ENCODE assay signal across 1 cellular context in genomic region chr11:23288001-23288783, GRCh38.
TF ChIP-seq lines count a peak whose summit lies in the region.

No MANE protein-coding gene starts in this region.

TF ChIP-seq in SK-N-SH, 30 proteins besides CTCF, POLR2A, EP300 and RAD21 (continued from another document):
- TF ChIP-seq TEAD4 (IDR thresholded peaks at IDR 0.05; ENCODE audit: borderline replicate concordance, insufficient read depth) (no peak), SIN3A (IDR thresholded peaks at IDR 0.05; ENCODE audit: borderline replicate concordance, low read depth, low read length) (no peak), FOSL2 (IDR thresholded peaks at IDR 0.05; ENCODE audit: borderline replicate concordance, low read depth) (0 out of 2 replicates have a peak, but pooled peaks have one; percentile 1), RXRA (IDR thresholded peaks at IDR 0.05; ENCODE audit: borderline replicate concordance, low read depth) (no peak), EZH2phosphoT487 (IDR thresholded peaks at IDR 0.05; ENCODE audit: borderline replicate concordance, low read depth) (no peak)
